10 cellular contexts compared by ENCODE assay signal in the genomic region with DNA sequence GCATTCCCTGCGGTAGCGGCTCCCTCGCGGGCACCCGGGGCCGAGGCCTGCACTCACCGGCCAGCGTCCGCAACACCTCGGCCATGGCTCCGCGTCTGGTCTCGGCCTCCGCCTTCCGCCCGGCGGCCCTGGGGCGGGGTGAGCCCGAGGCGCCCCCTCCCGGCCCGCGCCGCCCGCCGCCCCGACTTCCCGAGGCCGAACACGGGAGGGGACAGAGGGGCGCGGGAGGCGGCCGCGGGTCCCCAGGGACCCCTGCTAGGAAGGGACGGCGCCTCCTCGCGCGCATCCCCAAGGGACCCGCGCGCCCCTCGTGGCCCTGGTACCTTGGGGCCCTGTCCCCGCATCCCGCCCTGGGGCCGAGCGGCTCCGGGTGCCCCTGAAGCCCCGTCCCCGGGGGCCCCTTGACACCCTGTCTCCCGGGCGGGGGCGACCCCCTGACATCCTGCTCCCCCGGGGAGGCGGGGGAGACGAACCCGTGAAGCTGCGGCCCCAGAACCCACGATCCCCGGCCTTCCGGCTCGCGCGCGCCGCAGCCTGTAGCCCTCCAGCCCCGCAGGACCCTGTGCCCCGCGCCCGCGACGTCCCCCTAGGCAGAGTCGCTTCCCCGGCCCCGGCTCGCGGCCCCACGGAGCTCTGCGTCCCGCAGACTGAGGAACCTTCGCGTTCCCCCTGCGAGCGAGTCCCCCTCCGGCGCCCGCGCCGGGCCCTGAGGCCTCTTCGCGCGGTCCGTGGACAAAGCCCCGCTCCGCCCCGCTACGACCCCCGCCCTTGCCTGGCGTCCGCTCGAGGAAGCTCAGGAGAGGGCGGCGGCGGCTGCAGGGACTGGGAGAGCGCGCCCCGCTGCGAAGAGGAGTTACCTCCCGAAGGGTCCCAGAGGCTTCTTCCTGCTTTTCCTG. TPM values are rescaled to one million over a fixed set of nuclear protein-coding genes. Genes with fewer than 3 reads are reported as not detected.
DNase-seq lines count a peak whose midpoint lies in the region; ATAC-seq lines count a peak whose summit lies in the region.
"Had no signal": no experiment of that assay in that cellular context is flagged by ENCODE, and none has a peak within 500 bp of the region (broad histone marks: within the 10 kb centered on the region; RNA-seq: fewer than 3 reads in every experiment).

A gene (minus strand): TSS at position 97 of the 896 bp plus-strand sequence.

- ATAC-seq in sciatic nerve: peak; percentile 67

- H3K36me3 ChIP-seq in iPS-18a (ENCODE audit: control insufficient read depth, low read depth, low read length): no peaks in the 10 kb centered on the region

- H3K27ac Mint-ChIP-seq in activated T-helper 1 cell treated with anti-CD3 and anti-CD28 coated beads, Interleukin-12 subunit alpha, Interleukin-12 subunit beta, Interleukin-2, Interleukin-4 antibody, amounts not matched to agents 30 ng/mL and 10 ng/mL and 1 ng/mL, durations not matched to agents 14 hours and 24 hours and 36 hours: no peak within 1 kb of the TSS

- H3K27ac ChIP-seq in iPS-18a (ENCODE audit: low read length): no peak within 1 kb of the TSS

- H3K9ac ChIP-seq in iPS-18a (ENCODE audit: low read length): no peak within 1 kb of the TSS

- H3K4me3 Mint-ChIP-seq in activated T-helper 1 cell treated with anti-CD3 and anti-CD28 coated beads, Interleukin-12 subunit alpha, Interleukin-12 subunit beta, Interleukin-2, Interleukin-4 antibody, amounts not matched to agents 30 ng/mL and 10 ng/mL and 1 ng/mL, durations not matched to agents 14 hours and 24 hours and 36 hours: peak within 1 kb of the TSS; percentile 23

- H3K36me3 Mint-ChIP-seq in activated T-helper 1 cell treated with anti-CD3 and anti-CD28 coated beads, Interleukin-12 subunit alpha, Interleukin-12 subunit beta, Interleukin-2, Interleukin-4 antibody, amounts not matched to agents 30 ng/mL and 10 ng/mL and 1 ng/mL, durations not matched to agents 14 hours and 24 hours and 36 hours (ENCODE audit: low read depth): no peaks in the 10 kb centered on the region

- H3K4me3 ChIP-seq in iPS-18a (ENCODE audit: low read length): peak within 1 kb of the TSS; percentile 47

- H3K9me3 Mint-ChIP-seq in activated T-helper 1 cell treated with anti-CD3 and anti-CD28 coated beads, Interleukin-12 subunit alpha, Interleukin-12 subunit beta, Interleukin-2, Interleukin-4 antibody, amounts not matched to agents 30 ng/mL and 10 ng/mL and 1 ng/mL, durations not matched to agents 14 hours and 24 hours and 36 hours: no peaks in the 10 kb centered on the region

- no peaks in the 10 kb centered on the region for H3K4me1 ChIP-seq in iPS-18a (ENCODE audit: control insufficient read depth, low read depth, low read length)

- peaks cover 41% of the 10 kb centered on the region for H3K27me3 Mint-ChIP-seq in activated T-helper 1 cell treated with anti-CD3 and anti-CD28 coated beads, Interleukin-12 subunit alpha, Interleukin-12 subunit beta, Interleukin-2, Interleukin-4 antibody, amounts not matched to agents 30 ng/mL and 10 ng/mL and 1 ng/mL, durations not matched to agents 14 hours and 24 hours and 36 hours (ENCODE audit: insufficient read depth)

- H3K27me3 ChIP-seq in iPS-18a (ENCODE audit: control insufficient read depth, insufficient read depth, low read length): peaks cover 77% of the 10 kb centered on the region

- no peaks in the 10 kb centered on the region for H3K9me3 ChIP-seq in iPS-18a (ENCODE audit: control insufficient read depth, low read depth, low read length)

- DNase-seq in D341Med (ENCODE audit: low spot score) (peak; percentile 53), sciatic nerve (ENCODE audit: low spot score) (no peak), cerebellar cortex (ENCODE audit: low spot score) (no peak), SHP77 treated with DMSO at 0.1 percent for 48 hours (lab: John Stamatoyannopoulos, UW) (no peak), KG1 (lab: John Stamatoyannopoulos, UW) (no peak)
- DNase-seq in activated T-helper 1 cell treated with anti-CD3 and anti-CD28 coated beads, Interleukin-12 subunit alpha, Interleukin-12 subunit beta, Interleukin-2, Interleukin-4 antibody, amounts not matched to agents 30 ng/mL and 10 ng/mL and 1 ng/mL, durations not matched to agents 14 hours and 24 hours and 36 hours (ENCODE audit: low spot score): no peak
- no peak for DNase-seq in activated naive CD4-positive, alpha-beta T cell treated with Interleukin-2 at 50 U/mL for 16 hours
- DNase-seq: activated naive CD4-positive, alpha-beta T cell; Kasumi-1 had no signal

- intact Hi-C loops in activated T-helper 1 cell treated with anti-CD3 and anti-CD28 coated beads, Interleukin-12 subunit alpha, Interleukin-12 subunit beta, Interleukin-2, Interleukin-4 antibody, amounts not matched to agents 30 ng/mL and 10 ng/mL and 1 ng/mL, durations not matched to agents 14 hours and 24 hours and 36 hours (cut with micrococcal nuclease): no loop called here
- intact Hi-C loops in sciatic nerve (cut with DNase I): no loop called here

- H3K4me1 Mint-ChIP-seq in activated T-helper 1 cell treated with anti-CD3 and anti-CD28 coated beads, Interleukin-12 subunit alpha, Interleukin-12 subunit beta, Interleukin-2, Interleukin-4 antibody, amounts not matched to agents 30 ng/mL and 10 ng/mL and 1 ng/mL, durations not matched to agents 14 hours and 24 hours and 36 hours (ENCODE audit: low read depth): peaks cover 11% of the 10 kb centered on the region

RNA-seq across cellular contexts. Expression of the gene that starts here (rescaled TPM):
- 0.34 and 0.60 TPM in 2 replicates for total RNA-seq in activated T-helper 1 cell treated with anti-CD3 and anti-CD28 coated beads, Interleukin-12 subunit alpha, Interleukin-12 subunit beta, Interleukin-2, Interleukin-4 antibody, amounts not matched to agents 30 ng/mL and 10 ng/mL and 1 ng/mL, durations not matched to agents 14 hours and 24 hours and 36 hours
- total RNA-seq in sciatic nerve: 10.9 TPM
